In genomic region chr17:45087496-45087975, GRCh38 we compare ENCODE assay signal across 1 cellular context.
TF ChIP-seq lines count a peak whose summit lies in the region.

No MANE protein-coding gene starts in this region.

TF ChIP-seq in SK-N-SH treated with all-trans-retinoic acid at 6 μM for 48 hours, 23 proteins besides CTCF, POLR2A, EP300 and RAD21 (continued from another document):
- TF ChIP-seq PATZ1 (CRISPR knock-in tag; IDR thresholded peaks at IDR 0.05; ENCODE audit: borderline replicate concordance) (no peak), CSDC2 (CRISPR knock-in tag; IDR thresholded peaks at IDR 0.05) (no peak), GLIS3 (CRISPR knock-in tag; IDR thresholded peaks at IDR 0.05) (no peak), ISL1 (CRISPR knock-in tag; IDR thresholded peaks at IDR 0.05) (no peak)
